1 cellular context compared by ENCODE assay signal in the genomic region with DNA sequence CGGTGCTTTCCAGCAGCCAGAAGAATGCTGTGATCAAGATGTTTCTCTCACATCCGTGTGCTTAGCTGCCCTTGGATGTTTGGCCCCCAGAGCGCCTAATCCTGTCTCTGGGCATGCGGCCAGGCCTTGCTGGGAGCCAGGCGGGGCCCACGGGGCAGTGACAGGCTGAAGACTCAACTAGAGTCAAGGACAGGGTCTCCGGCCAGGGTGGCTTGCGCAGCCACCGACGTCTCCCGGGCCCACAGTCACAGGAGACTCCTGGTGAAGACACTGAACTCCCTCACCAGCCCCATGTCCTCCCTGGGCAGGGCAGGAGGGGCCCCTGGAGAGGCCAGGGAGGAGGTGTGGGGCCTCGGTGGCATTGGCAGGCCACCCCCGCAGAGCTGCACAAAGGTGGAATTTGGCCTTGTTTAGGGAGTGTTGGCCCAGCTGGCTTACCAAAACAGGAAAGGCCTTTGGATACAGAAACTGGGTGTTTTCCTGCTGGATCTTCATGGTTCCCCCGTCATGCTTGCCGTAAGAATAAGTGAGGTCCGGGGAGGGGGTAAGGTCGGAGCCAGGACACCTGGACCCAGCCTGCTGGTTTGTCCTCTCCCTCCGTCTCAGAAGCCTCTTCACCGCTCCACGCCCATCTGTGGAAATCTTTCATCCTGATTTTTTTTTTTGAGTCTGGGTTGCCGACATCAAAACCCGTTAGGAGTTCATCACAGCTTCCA.
TF ChIP-seq lines count a peak whose summit lies in the region.

No MANE protein-coding gene starts in this region.

TF ChIP-seq in HepG2, 621 proteins besides CTCF, POLR2A, EP300 and RAD21 (continued from another document and continues in another):
- TF ChIP-seq, protein P1, sequence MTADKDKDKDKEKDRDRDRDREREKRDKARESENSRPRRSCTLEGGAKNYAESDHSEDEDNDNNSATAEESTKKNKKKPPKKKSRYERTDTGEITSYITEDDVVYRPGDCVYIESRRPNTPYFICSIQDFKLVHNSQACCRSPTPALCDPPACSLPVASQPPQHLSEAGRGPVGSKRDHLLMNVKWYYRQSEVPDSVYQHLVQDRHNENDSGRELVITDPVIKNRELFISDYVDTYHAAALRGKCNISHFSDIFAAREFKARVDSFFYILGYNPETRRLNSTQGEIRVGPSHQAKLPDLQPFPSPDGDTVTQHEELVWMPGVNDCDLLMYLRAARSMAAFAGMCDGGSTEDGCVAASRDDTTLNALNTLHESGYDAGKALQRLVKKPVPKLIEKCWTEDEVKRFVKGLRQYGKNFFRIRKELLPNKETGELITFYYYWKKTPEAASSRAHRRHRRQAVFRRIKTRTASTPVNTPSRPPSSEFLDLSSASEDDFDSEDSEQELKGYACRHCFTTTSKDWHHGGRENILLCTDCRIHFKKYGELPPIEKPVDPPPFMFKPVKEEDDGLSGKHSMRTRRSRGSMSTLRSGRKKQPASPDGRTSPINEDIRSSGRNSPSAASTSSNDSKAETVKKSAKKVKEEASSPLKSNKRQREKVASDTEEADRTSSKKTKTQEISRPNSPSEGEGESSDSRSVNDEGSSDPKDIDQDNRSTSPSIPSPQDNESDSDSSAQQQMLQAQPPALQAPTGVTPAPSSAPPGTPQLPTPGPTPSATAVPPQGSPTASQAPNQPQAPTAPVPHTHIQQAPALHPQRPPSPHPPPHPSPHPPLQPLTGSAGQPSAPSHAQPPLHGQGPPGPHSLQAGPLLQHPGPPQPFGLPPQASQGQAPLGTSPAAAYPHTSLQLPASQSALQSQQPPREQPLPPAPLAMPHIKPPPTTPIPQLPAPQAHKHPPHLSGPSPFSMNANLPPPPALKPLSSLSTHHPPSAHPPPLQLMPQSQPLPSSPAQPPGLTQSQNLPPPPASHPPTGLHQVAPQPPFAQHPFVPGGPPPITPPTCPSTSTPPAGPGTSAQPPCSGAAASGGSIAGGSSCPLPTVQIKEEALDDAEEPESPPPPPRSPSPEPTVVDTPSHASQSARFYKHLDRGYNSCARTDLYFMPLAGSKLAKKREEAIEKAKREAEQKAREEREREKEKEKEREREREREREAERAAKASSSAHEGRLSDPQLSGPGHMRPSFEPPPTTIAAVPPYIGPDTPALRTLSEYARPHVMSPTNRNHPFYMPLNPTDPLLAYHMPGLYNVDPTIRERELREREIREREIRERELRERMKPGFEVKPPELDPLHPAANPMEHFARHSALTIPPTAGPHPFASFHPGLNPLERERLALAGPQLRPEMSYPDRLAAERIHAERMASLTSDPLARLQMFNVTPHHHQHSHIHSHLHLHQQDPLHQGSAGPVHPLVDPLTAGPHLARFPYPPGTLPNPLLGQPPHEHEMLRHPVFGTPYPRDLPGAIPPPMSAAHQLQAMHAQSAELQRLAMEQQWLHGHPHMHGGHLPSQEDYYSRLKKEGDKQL (CRISPR knock-in tag; IDR thresholded peaks at IDR 0.05; ENCODE audit: low read depth), result 0 out of 2 replicates have a peak, but pooled peaks have one; percentile 53
- TF ChIP-seq ATF1 (CRISPR knock-in tag; IDR thresholded peaks at IDR 0.05) (no peak), RFXANK (CRISPR knock-in tag; IDR thresholded peaks at IDR 0.05) (no peak), RBM22 (optimal IDR thresholded peaks at IDR 0.05; ENCODE audit: low read length) (no peak), ZNF207 (IDR thresholded peaks at IDR 0.05; ENCODE audit: borderline replicate concordance) (no peak), ZSCAN25 (CRISPR knock-in tag; IDR thresholded peaks at IDR 0.05) (0 out of 2 replicates have a peak, but pooled peaks have one; percentile 36), ZFP36L1 (CRISPR knock-in tag; IDR thresholded peaks at IDR 0.05) (no peak; the same call in none of the 2 replicates), MZF1 (CRISPR knock-in tag; IDR thresholded peaks at IDR 0.05; ENCODE audit: borderline replicate concordance) (no peak), GATAD1 (CRISPR knock-in tag; IDR thresholded peaks at IDR 0.05) (0 out of 2 replicates have a peak, but pooled peaks have one; percentile 30), RNF2 (conservative IDR thresholded peaks at IDR 0.05; ENCODE audit: low read depth) (peak; percentile 89), DNMT3B (CRISPR knock-in tag; conservative IDR thresholded peaks at IDR 0.05) (0 out of 2 replicates have a peak, but pooled peaks have one; percentile 63), ZNF160 (CRISPR knock-in tag; IDR thresholded peaks at IDR 0.05) (peak; percentile 53; the same call in 1 of the 2 replicates), FOSL2 (CRISPR knock-in tag; IDR thresholded peaks at IDR 0.05) (peak; percentile 69), RBFOX2 (IDR thresholded peaks at IDR 0.05; ENCODE audit: low read depth, low read length) (peak; percentile 52; the same call in 1 of the 2 replicates), HNRNPK (IDR thresholded peaks at IDR 0.05; ENCODE audit: low read depth, low read length, poor library complexity, severe bottlenecking) (no peak), PAWR (CRISPR knock-in tag; IDR thresholded peaks at IDR 0.05; ENCODE audit: borderline replicate concordance) (0 out of 2 replicates have a peak, but pooled peaks have one; percentile 48), PHF21A (CRISPR knock-in tag; IDR thresholded peaks at IDR 0.05) (peak; percentile 93)
- TF ChIP-seq, protein P2, sequence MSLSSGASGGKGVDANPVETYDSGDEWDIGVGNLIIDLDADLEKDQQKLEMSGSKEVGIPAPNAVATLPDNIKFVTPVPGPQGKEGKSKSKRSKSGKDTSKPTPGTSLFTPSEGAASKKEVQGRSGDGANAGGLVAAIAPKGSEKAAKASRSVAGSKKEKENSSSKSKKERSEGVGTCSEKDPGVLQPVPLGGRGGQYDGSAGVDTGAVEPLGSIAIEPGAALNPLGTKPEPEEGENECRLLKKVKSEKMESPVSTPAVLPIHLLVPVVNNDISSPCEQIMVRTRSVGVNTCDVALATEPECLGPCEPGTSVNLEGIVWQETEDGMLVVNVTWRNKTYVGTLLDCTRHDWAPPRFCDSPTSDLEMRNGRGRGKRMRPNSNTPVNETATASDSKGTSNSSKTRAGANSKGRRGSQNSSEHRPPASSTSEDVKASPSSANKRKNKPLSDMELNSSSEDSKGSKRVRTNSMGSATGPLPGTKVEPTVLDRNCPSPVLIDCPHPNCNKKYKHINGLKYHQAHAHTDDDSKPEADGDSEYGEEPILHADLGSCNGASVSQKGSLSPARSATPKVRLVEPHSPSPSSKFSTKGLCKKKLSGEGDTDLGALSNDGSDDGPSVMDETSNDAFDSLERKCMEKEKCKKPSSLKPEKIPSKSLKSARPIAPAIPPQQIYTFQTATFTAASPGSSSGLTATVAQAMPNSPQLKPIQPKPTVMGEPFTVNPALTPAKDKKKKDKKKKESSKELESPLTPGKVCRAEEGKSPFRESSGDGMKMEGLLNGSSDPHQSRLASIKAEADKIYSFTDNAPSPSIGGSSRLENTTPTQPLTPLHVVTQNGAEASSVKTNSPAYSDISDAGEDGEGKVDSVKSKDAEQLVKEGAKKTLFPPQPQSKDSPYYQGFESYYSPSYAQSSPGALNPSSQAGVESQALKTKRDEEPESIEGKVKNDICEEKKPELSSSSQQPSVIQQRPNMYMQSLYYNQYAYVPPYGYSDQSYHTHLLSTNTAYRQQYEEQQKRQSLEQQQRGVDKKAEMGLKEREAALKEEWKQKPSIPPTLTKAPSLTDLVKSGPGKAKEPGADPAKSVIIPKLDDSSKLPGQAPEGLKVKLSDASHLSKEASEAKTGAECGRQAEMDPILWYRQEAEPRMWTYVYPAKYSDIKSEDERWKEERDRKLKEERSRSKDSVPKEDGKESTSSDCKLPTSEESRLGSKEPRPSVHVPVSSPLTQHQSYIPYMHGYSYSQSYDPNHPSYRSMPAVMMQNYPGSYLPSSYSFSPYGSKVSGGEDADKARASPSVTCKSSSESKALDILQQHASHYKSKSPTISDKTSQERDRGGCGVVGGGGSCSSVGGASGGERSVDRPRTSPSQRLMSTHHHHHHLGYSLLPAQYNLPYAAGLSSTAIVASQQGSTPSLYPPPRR (CRISPR knock-in tag; IDR thresholded peaks at IDR 0.05; ENCODE audit: borderline replicate concordance), result peak; percentile 76
- TF ChIP-seq, protein P3, sequence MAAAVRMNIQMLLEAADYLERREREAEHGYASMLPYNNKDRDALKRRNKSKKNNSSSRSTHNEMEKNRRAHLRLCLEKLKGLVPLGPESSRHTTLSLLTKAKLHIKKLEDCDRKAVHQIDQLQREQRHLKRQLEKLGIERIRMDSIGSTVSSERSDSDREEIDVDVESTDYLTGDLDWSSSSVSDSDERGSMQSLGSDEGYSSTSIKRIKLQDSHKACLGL (CRISPR knock-in tag; IDR thresholded peaks at IDR 0.05), result peak; percentile 73; the same call in 1 of the 2 replicates
- TF ChIP-seq, protein P4, sequence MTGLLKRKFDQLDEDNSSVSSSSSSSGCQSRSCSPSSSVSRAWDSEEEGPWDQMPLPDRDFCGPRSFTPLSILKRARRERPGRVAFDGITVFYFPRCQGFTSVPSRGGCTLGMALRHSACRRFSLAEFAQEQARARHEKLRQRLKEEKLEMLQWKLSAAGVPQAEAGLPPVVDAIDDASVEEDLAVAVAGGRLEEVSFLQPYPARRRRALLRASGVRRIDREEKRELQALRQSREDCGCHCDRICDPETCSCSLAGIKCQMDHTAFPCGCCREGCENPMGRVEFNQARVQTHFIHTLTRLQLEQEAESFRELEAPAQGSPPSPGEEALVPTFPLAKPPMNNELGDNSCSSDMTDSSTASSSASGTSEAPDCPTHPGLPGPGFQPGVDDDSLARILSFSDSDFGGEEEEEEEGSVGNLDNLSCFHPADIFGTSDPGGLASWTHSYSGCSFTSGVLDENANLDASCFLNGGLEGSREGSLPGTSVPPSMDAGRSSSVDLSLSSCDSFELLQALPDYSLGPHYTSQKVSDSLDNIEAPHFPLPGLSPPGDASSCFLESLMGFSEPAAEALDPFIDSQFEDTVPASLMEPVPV (CRISPR knock-in tag; IDR thresholded peaks at IDR 0.05), result no peak
- TF ChIP-seq, protein P5, sequence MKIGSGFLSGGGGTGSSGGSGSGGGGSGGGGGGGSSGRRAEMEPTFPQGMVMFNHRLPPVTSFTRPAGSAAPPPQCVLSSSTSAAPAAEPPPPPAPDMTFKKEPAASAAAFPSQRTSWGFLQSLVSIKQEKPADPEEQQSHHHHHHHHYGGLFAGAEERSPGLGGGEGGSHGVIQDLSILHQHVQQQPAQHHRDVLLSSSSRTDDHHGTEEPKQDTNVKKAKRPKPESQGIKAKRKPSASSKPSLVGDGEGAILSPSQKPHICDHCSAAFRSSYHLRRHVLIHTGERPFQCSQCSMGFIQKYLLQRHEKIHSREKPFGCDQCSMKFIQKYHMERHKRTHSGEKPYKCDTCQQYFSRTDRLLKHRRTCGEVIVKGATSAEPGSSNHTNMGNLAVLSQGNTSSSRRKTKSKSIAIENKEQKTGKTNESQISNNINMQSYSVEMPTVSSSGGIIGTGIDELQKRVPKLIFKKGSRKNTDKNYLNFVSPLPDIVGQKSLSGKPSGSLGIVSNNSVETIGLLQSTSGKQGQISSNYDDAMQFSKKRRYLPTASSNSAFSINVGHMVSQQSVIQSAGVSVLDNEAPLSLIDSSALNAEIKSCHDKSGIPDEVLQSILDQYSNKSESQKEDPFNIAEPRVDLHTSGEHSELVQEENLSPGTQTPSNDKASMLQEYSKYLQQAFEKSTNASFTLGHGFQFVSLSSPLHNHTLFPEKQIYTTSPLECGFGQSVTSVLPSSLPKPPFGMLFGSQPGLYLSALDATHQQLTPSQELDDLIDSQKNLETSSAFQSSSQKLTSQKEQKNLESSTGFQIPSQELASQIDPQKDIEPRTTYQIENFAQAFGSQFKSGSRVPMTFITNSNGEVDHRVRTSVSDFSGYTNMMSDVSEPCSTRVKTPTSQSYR (CRISPR knock-in tag; IDR thresholded peaks at IDR 0.05; ENCODE audit: borderline replicate concordance), result peak; percentile 42; the same call in 1 of the 2 replicates
- TF ChIP-seq, protein P6, sequence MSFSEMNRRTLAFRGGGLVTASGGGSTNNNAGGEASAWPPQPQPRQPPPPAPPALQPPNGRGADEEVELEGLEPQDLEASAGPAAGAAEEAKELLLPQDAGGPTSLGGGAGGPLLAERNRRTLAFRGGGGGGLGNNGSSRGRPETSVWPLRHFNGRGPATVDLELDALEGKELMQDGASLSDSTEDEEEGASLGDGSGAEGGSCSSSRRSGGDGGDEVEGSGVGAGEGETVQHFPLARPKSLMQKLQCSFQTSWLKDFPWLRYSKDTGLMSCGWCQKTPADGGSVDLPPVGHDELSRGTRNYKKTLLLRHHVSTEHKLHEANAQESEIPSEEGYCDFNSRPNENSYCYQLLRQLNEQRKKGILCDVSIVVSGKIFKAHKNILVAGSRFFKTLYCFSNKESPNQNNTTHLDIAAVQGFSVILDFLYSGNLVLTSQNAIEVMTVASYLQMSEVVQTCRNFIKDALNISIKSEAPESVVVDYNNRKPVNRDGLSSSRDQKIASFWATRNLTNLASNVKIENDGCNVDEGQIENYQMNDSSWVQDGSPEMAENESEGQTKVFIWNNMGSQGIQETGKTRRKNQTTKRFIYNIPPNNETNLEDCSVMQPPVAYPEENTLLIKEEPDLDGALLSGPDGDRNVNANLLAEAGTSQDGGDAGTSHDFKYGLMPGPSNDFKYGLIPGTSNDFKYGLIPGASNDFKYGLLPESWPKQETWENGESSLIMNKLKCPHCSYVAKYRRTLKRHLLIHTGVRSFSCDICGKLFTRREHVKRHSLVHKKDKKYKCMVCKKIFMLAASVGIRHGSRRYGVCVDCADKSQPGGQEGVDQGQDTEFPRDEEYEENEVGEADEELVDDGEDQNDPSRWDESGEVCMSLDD (CRISPR knock-in tag; IDR thresholded peaks at IDR 0.05; ENCODE audit: borderline replicate concordance), result peak; percentile 86; the same call in 1 of the 2 replicates
- TF ChIP-seq, protein P7, sequence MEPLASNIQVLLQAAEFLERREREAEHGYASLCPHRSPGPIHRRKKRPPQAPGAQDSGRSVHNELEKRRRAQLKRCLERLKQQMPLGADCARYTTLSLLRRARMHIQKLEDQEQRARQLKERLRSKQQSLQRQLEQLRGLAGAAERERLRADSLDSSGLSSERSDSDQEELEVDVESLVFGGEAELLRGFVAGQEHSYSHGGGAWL (CRISPR knock-in tag; IDR thresholded peaks at IDR 0.05), result peak; percentile 44; the same call in 1 of the 2 replicates
- TF ChIP-seq, protein P8, sequence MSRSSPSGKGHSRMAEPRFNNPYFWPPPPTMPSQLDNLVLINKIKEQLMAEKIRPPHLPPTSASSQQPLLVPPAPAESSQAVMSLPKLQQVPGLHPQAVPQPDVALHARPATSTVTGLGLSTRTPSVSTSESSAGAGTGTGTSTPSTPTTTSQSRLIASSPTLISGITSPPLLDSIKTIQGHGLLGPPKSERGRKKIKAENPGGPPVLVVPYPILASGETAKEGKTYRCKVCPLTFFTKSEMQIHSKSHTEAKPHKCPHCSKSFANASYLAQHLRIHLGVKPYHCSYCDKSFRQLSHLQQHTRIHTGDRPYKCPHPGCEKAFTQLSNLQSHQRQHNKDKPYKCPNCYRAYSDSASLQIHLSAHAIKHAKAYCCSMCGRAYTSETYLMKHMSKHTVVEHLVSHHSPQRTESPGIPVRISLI (CRISPR knock-in tag; IDR thresholded peaks at IDR 0.05; ENCODE audit: borderline replicate concordance), result peak; percentile 60; the same call in 1 of the 2 replicates
- TF ChIP-seq, protein P9, sequence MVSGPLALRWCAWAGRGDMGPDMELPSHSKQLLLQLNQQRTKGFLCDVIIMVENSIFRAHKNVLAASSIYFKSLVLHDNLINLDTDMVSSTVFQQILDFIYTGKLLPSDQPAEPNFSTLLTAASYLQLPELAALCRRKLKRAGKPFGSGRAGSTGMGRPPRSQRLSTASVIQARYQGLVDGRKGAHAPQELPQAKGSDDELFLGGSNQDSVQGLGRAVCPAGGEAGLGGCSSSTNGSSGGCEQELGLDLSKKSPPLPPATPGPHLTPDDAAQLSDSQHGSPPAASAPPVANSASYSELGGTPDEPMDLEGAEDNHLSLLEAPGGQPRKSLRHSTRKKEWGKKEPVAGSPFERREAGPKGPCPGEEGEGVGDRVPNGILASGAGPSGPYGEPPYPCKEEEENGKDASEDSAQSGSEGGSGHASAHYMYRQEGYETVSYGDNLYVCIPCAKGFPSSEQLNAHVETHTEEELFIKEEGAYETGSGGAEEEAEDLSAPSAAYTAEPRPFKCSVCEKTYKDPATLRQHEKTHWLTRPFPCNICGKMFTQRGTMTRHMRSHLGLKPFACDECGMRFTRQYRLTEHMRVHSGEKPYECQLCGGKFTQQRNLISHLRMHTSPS (CRISPR knock-in tag; IDR thresholded peaks at IDR 0.05; ENCODE audit: low read depth), result peak; percentile 77
